ENCODE assay signal across 8 cellular contexts in genomic region chr6:41734666-41735426, GRCh38. TPM values are rescaled to one million over a fixed set of nuclear protein-coding genes. Genes with fewer than 3 reads are reported as not detected.
DNase-seq lines count a peak whose midpoint lies in the region; ATAC-seq lines count a peak whose summit lies in the region.

No MANE protein-coding gene starts in this region.

- no peaks in the 10 kb centered on the region for H3K27me3 ChIP-seq in ACC112 (ENCODE audit: insufficient read depth, low read length)

- H3K4me1 ChIP-seq in ACC112 (ENCODE audit: control insufficient read depth, insufficient read depth, low read length, unreplicated experiment): peaks cover 27% of the 10 kb centered on the region

- no peak overlapping the region for H3K27ac ChIP-seq in ACC112 (ENCODE audit: low read depth, low read length)

- DNase-seq in NCI-H774 (lab: John Stamatoyannopoulos, UW) (peak; percentile 58), lung microvascular endothelial cell (ENCODE audit: low read depth in 2 of 2) (peak; percentile 72 to 82)
- peak; percentile 87 for DNase-seq in activated CD8-positive, alpha-beta memory T cell treated with anti-CD3 and anti-CD28 coated beads for 24 hours
- peak; percentile 53 for DNase-seq in effector CD8-positive, alpha-beta T cell (lab: John Stamatoyannopoulos, UW)
- DNase-seq in stimulated activated CD4-positive, alpha-beta T cell treated with anti-CD3 and anti-CD28 coated beads, TNF-alpha, amount 100 ng/mL, for 24 hours (ENCODE audit: low read depth in 3 of 3): peak; percentile 37 to 66 (median 38)

- peak; percentile 22 for ATAC-seq in GM18867 (IDR thresholded peaks at IDR 0.05; ENCODE audit: unreplicated experiment)
- ATAC-seq in HG03135 (IDR thresholded peaks at IDR 0.05; ENCODE audit: unreplicated experiment): peak; percentile 24

- no peaks in the 10 kb centered on the region for H3K79me2 ChIP-seq in ACC112 (ENCODE audit: control insufficient read depth, insufficient read depth, low read length, unreplicated experiment)

- peak overlapping the region; percentile 98 for H2AFZ ChIP-seq in ACC112 (ENCODE audit: low read length, unreplicated experiment)

- H3K36me3 ChIP-seq in ACC112 (ENCODE audit: insufficient read depth, low read length): no peaks in the 10 kb centered on the region

- H3K4me3 ChIP-seq in ACC112 (ENCODE audit: low read depth, low read length): peak overlapping the region; percentile 77

RNA-seq across cellular contexts. Expression of gene TFEB, which starts 0.6 kb away (rescaled TPM):
- 5.0 and 6.0 TPM in 2 replicates for total RNA-seq in lung microvascular endothelial cell

RNA-seq across cellular contexts. Expression of gene PGC, which starts 12.4 kb away (rescaled TPM):
- total RNA-seq in lung microvascular endothelial cell: not detected in 2 replicates

RNA-seq across cellular contexts. Expression of gene FRS3, which starts 44.9 kb away (rescaled TPM):
- total RNA-seq in lung microvascular endothelial cell: 0.60 and 0.65 TPM in 2 replicates

RNA-seq across cellular contexts. Expression of gene PRICKLE4, which starts 45.7 kb away (rescaled TPM):
- total RNA-seq in lung microvascular endothelial cell: 5.2 and 6.7 TPM in 2 replicates

RNA-seq across cellular contexts. Expression of gene TOMM6, which starts 52.6 kb away (rescaled TPM):
- 42.5 and 61.2 TPM in 2 replicates for total RNA-seq in lung microvascular endothelial cell
